16 cellular contexts compared by ENCODE assay signal in genomic region chr11:46285594-46286033, GRCh38. TPM values are rescaled to one million over a fixed set of nuclear protein-coding genes. Genes with fewer than 3 reads are reported as not detected.
DNase-seq lines count a peak whose midpoint lies in the region; ATAC-seq, FAIRE-seq and TF ChIP-seq lines count a peak whose summit lies in the region.
"Had no signal": no experiment of that assay in that cellular context is flagged by ENCODE, and none has a peak within 500 bp of the region (broad histone marks: within the 10 kb centered on the region; RNA-seq: fewer than 3 reads in every experiment).

No MANE protein-coding gene starts in this region.

- no peak overlapping the region for H3K27ac Mint-ChIP-seq in natural killer cell
- H3K27ac Mint-ChIP-seq: activated naive CD8-positive, alpha-beta T cell treated with anti-CD3 and anti-CD28 coated beads, Interleukin-2, amount 10 ng/mL, durations not matched to agents 7 days and 5 days had no signal

- TF ChIP-seq CTCF in GM12878 (IDR thresholded peaks at IDR 0.05 in 2 of 3, conservative IDR thresholded peaks at IDR 0.05 in 1 of 3; ENCODE audit: control insufficient read depth in 2 of 3, extremely low read depth in 1 of 3, insufficient read depth in 1 of 3, low read depth in 3 of 3, low read length in 3 of 3) (no peak), smooth muscle cell (IDR thresholded peaks at IDR 0.05; ENCODE audit: borderline replicate concordance, insufficient read depth, poor library complexity, severe bottlenecking) (no peak), natural killer cell (IDR thresholded peaks at IDR 0.05) (no peak)

- 42% methylated on average over 11 of the region's 11 CpGs for WGBS in GM12878 (ENCODE audit: insufficient coverage, insufficient replicate concordance, low lambda C conversion rate, missing lambda C conversion rate)
- WGBS in right cardiac atrium = 36% methylated on average over 11 of the region's 11 CpGs
- WGBS in smooth muscle cell (ENCODE audit: low lambda C conversion rate) = 79% methylated on average over 11 of the region's 11 CpGs

- H3K4me1 ChIP-seq in GM12878 (ENCODE audit: control insufficient read depth, insufficient read depth, low read length) = peaks cover 10% of the 10 kb centered on the region; the same call in 1 of the 2 replicates
- H3K4me1 ChIP-seq in right cardiac atrium (ENCODE audit: control insufficient read depth, insufficient read depth, low read length) = no peaks in the 10 kb centered on the region
- H3K4me1 ChIP-seq in smooth muscle cell (ENCODE audit: low read depth) = peaks cover 20% of the 10 kb centered on the region

- H4K20me1 ChIP-seq in GM12878 (ENCODE audit: control insufficient read depth, insufficient read depth) = no peaks in the 10 kb centered on the region
- peaks cover 96% of the 10 kb centered on the region for H4K20me1 ChIP-seq in smooth muscle cell (ENCODE audit: low read depth)

- H3K9me3 Mint-ChIP-seq in natural killer cell = no peaks in the 10 kb centered on the region
- H3K9me3 Mint-ChIP-seq: activated naive CD8-positive, alpha-beta T cell treated with anti-CD3 and anti-CD28 coated beads, Interleukin-2, amount 10 ng/mL, durations not matched to agents 7 days and 5 days had no signal

- H2AFZ ChIP-seq in GM12878 (ENCODE audit: control insufficient read depth, low read depth, low read length) (no peak overlapping the region), smooth muscle cell (ENCODE audit: low read depth) (no peak overlapping the region)

- H3K36me3 ChIP-seq in GM12878 (ENCODE audit: control insufficient read depth in 2 of 2, insufficient read depth in 2 of 2, low read length in 1 of 2) = no peaks in the 10 kb centered on the region
- no peaks in the 10 kb centered on the region for H3K36me3 ChIP-seq in smooth muscle cell (ENCODE audit: low read depth)

- no peak for FAIRE-seq in GM12878 (lab: Jason Lieb, UNC)
- FAIRE-seq: GM19239, RCC 7860, small intestine had no signal

- no peak overlapping the region for H3K9ac ChIP-seq in GM12878 (ENCODE audit: control insufficient read depth, insufficient read depth, low read length)
- no peak overlapping the region for H3K9ac ChIP-seq in smooth muscle cell (ENCODE audit: low read depth)
- H3K9ac ChIP-seq: KMS-11 had no signal

- RAD21 ChIA-PET in GM12878 (lab: Charles Lee; ENCODE audit: unreplicated experiment) = interaction anchor here (1.0 to 1.6 kb wide), 3 partner anchors 10 to 24 kb away, joined by 3 to 5 read pairs (median 3); no protein-coding TSS in a partner anchor

- H3K4me2 ChIP-seq in GM12878 (ENCODE audit: control insufficient read depth, insufficient read depth) (peak overlapping the region; percentile 53), smooth muscle cell (peak overlapping the region; percentile 10)
- H3K4me2 ChIP-seq: KMS-11 had no signal

- DNase-seq in Daoy (ENCODE audit: low read depth) = peak; percentile 41
- no peak for DNase-seq in GM12878 (ENCODE audit: low read depth, low spot score)
- peak; percentile 65 to 86 (median 81) for DNase-seq in right cardiac atrium
- DNase-seq in smooth muscle cell (lab: John Stamatoyannopoulos, UW; ENCODE audit: unreplicated experiment) = no peak
- DNase-seq in natural killer cell = no peak
- no peak for DNase-seq in cerebellar cortex (ENCODE audit: low spot score)
- DNase-seq: activated CD8-positive, alpha-beta memory T cell treated with anti-CD3 and anti-CD28 coated beads for 24 hours; activated naive CD8-positive, alpha-beta T cell treated with anti-CD3 and anti-CD28 coated beads, Interleukin-2, amount 10 ng/mL, durations not matched to agents 7 days and 5 days; midbrain; NCI-H2081 treated with DMSO at 0.1 percent for 48 hours; small intestine had no signal

- peaks cover 30% of the 10 kb centered on the region for H3F3A ChIP-seq in smooth muscle cell (ENCODE audit: low read depth)

- no peaks in the 10 kb centered on the region for H3K36me3 Mint-ChIP-seq in natural killer cell
- H3K36me3 Mint-ChIP-seq: activated naive CD8-positive, alpha-beta T cell treated with anti-CD3 and anti-CD28 coated beads, Interleukin-2, amount 10 ng/mL, durations not matched to agents 7 days and 5 days had no signal

- BruUV-seq in GM12878 (replicated peaks; lab: Mats Ljungman, UMichigan) = no TSS peak

- H3K4me3 ChIP-seq in GM12878 (peak overlapping the region; percentile 14; the same call in 1 of the 2 replicates), right cardiac atrium (ENCODE audit: low read length) (no peak overlapping the region), smooth muscle cell (no peak overlapping the region)

- POLR2A ChIA-PET in GM12878 (lab: Charles Lee) = interaction anchor here (2.1 kb wide), 1 partner anchor 14 kb away, joined by 8 read pairs; no protein-coding TSS in a partner anchor

- H3K27ac ChIP-seq in GM12878 (ENCODE audit: control insufficient read depth, insufficient read depth) (no peak overlapping the region), right cardiac atrium (ENCODE audit: low read length) (no peak overlapping the region), smooth muscle cell (ENCODE audit: low read depth) (peak overlapping the region; percentile 44)
- H3K27ac ChIP-seq: KMS-11 had no signal

- H3K27me3 ChIP-seq in GM12878 (replicated peaks in 1 of 2; ENCODE audit: control insufficient read depth in 2 of 2, insufficient read depth in 2 of 2, low read length in 1 of 2) (no peaks in the 10 kb centered on the region), right cardiac atrium (ENCODE audit: control insufficient read depth, insufficient read depth) (no peaks in the 10 kb centered on the region), smooth muscle cell (ENCODE audit: low read depth) (no peaks in the 10 kb centered on the region)

- H3K9me3 ChIP-seq in GM12878 (replicated peaks; ENCODE audit: control insufficient read depth, insufficient read depth, low read length) = no peaks in the 10 kb centered on the region
- no peaks in the 10 kb centered on the region for H3K9me3 ChIP-seq in right cardiac atrium (ENCODE audit: control insufficient read depth, low read length)
- H3K9me3 ChIP-seq in smooth muscle cell (replicated peaks; ENCODE audit: low read depth) = no peaks in the 10 kb centered on the region

- H3K79me2 ChIP-seq in GM12878 (ENCODE audit: control insufficient read depth, insufficient read depth, low read length) (peaks cover 13% of the 10 kb centered on the region), smooth muscle cell (ENCODE audit: low read depth) (peaks cover 94% of the 10 kb centered on the region)

- ATAC-seq in GM12878 (no peak), right cardiac atrium (peak; percentile 58 to 63), GM18498 (IDR thresholded peaks at IDR 0.05; ENCODE audit: unreplicated experiment) (no peak), HG02642 (IDR thresholded peaks at IDR 0.05; ENCODE audit: poor library complexity, unreplicated experiment) (no peak), natural killer cell (no peak)

- intact Hi-C loops in GM12878 (cut with micrococcal nuclease; ENCODE audit: unreplicated experiment) (no loop called here), right cardiac atrium (cut with DNase I) (no loop called here), natural killer cell (cut with micrococcal nuclease) (no loop called here)

- H3K4me1 Mint-ChIP-seq in natural killer cell = peaks cover 0 to 5% of the 10 kb centered on the region in 2 donors
- H3K4me1 Mint-ChIP-seq: activated naive CD8-positive, alpha-beta T cell treated with anti-CD3 and anti-CD28 coated beads, Interleukin-2, amount 10 ng/mL, durations not matched to agents 7 days and 5 days had no signal

- no peak for TF ChIP-seq RAD21 in GM12878 (IDR thresholded peaks at IDR 0.05; ENCODE audit: insufficient read depth, low read depth, low read length)

- H3K4me3 Mint-ChIP-seq in natural killer cell = no peak overlapping the region
- H3K4me3 Mint-ChIP-seq: activated naive CD8-positive, alpha-beta T cell treated with anti-CD3 and anti-CD28 coated beads, Interleukin-2, amount 10 ng/mL, durations not matched to agents 7 days and 5 days had no signal

- in situ Hi-C loops in GM12878 (cut with MboI) = no loop called here

- TF ChIP-seq EP300 in GM12878 (IDR thresholded peaks at IDR 0.05; ENCODE audit: borderline replicate concordance in 1 of 2, control insufficient read depth in 1 of 2, low read depth in 2 of 2, low read length in 2 of 2) = no peak

- SMC1A ChIA-PET in GM12878 (lab: Charles Lee; ENCODE audit: uncharacterized antibody, unreplicated experiment) = interaction anchor here (0.8 to 1.9 kb wide), 5 partner anchors 14 to 28 kb away, joined by 3 to 6 read pairs (median 5); no protein-coding TSS in a partner anchor

- no peak for TF ChIP-seq POLR2A in GM12878 (IDR thresholded peaks at IDR 0.05; ENCODE audit: low read depth, low read length)

- CTCF ChIA-PET in GM12878 (lab: Yijun Ruan, JAX) = interaction anchor here (0.7 to 3.5 kb wide), 10 partner anchors 8 to 47 kb away, joined by 3 to 14 read pairs (median 4); partner anchors contain the start of gene CREB3L1

- H3K27me3 Mint-ChIP-seq in natural killer cell (ENCODE audit: low read depth in 2 of 2) = peaks cover 21 to 23% of the 10 kb centered on the region in 2 donors

RNA-seq across cellular contexts. Expression of gene CREB3L1, which starts 8.2 kb away (rescaled TPM):
- 4.6 and 9.7 TPM in 2 replicates for total RNA-seq in Daoy (2014; rRNA removed; shearing (Covaris generic))
- 3.5 and 4.3 TPM in 2 replicates for total RNA-seq in GM12878 (2013; cell fraction: nucleolus; rRNA removed)
- total RNA-seq in GM12878 (2014; rRNA removed) (0.11 and 1.2 TPM in 2 replicates), GM12878 (2014; rRNA removed; fragmentation: Illumina TruSeq; extraction: Trizol) (0.04 TPM in 1 of 2 replicates, not detected in the other), GM12878 (2021) (1.0 and 1.4 TPM in 2 replicates), right cardiac atrium (10 to 100 TPM in 3 of 4 donors, 1 to 10 TPM in 1; 9.7 to 18.8 (median 15.3) TPM), smooth muscle cell (49.1 and 63.3 TPM in 2 replicates), natural killer cell (not detected)
- 0.91 TPM for polyA plus RNA-seq in GM12878 (2011; ENCODE audit: low read depth)
- polyA plus RNA-seq in GM12878 (2011; rRNA removed) (0.18 and 0.26 TPM in 2 replicates), GM12878 (2014; fragmentation: Illumina TruSeq; extraction: Trizol) (0.25 and 0.28 TPM in 2 replicates), GM12878 (2014; fragmentation: Nextera tagmentation; extraction: Ambion mirVana) (under 1 TPM; 0.03 to 0.13 TPM), GM12878 (2014; rRNA removed) (0.20 and 0.28 TPM in 2 replicates), GM12878 (2016; fragmentation: Nextera tagmentation; extraction: Ambion mirVana) (under 1 TPM; 0.24 to 0.27 TPM), right cardiac atrium (15.2 TPM), smooth muscle cell (385 and 437 TPM in 2 replicates)
- polyA plus RNA-seq in GM12878 (2011; cell fraction: cytosol; rRNA removed) = 0.20 and 0.30 TPM in 2 replicates
- 0.37 and 0.75 TPM in 2 replicates for polyA plus RNA-seq in GM12878 (2011; cell fraction: nucleus; rRNA removed)
- polyA plus RNA-seq in GM12878 (2012) = 2.7 and 3.3 TPM in 2 replicates
- 0.31 and 0.37 TPM in 2 replicates for polyA minus RNA-seq in GM12878 (2011; rRNA and poly(A)+ RNA removed)
- 0.94 and 2.4 TPM in 2 replicates for polyA minus RNA-seq in GM12878 (2011; cell fraction: cytosol; rRNA and poly(A)+ RNA removed)
- 0.36 and 0.67 TPM in 2 replicates for polyA minus RNA-seq in GM12878 (2011; cell fraction: nucleus; rRNA and poly(A)+ RNA removed)
- total RNA-seq: activated naive CD8-positive, alpha-beta T cell treated with anti-CD3 and anti-CD28 coated beads, Interleukin-2, amount 10 ng/mL, durations not matched to agents 7 days and 5 days had no signal

Comparison
In these comparisons a context has a peak if more than half of its experiments do, and no peak if none do; other contexts are left out.
1. DNase-seq: peak in Daoy (single experiment) and right cardiac atrium (3 of 3); none in GM12878 (single experiment), smooth muscle cell (single experiment), natural killer cell (single experiment) and cerebellar cortex (single experiment).
2. ATAC-seq: peak in right cardiac atrium (2 of 2); none in GM12878 (single experiment), GM18498 (single experiment), HG02642 (single experiment) and natural killer cell (0 of 3).